ENCODE assay signal across 1 cellular context in genomic region chr20:38046572-38046971, GRCh38.
TF ChIP-seq lines count a peak whose summit lies in the region.

No MANE protein-coding gene starts in this region.

TF ChIP-seq in H1, 55 proteins besides CTCF, POLR2A, EP300 and RAD21:
- no peak for TF ChIP-seq SIN3A (conservative IDR thresholded peaks at IDR 0.05 in 1 of 2, IDR thresholded peaks at IDR 0.05 in 1 of 2; ENCODE audit: low read depth in 1 of 2, low read length in 2 of 2)
- no peak for TF ChIP-seq BCL11A (IDR thresholded peaks at IDR 0.05; ENCODE audit: low read depth in 2 of 2, low read length in 2 of 2)
- 0 out of 2 replicates have a peak, but pooled peaks have one; percentile 15 for TF ChIP-seq TEAD4 (IDR thresholded peaks at IDR 0.05; ENCODE audit: low read depth, low read length)
